Comparison of ENCODE assay signal across 8 cellular contexts in the genomic region with DNA sequence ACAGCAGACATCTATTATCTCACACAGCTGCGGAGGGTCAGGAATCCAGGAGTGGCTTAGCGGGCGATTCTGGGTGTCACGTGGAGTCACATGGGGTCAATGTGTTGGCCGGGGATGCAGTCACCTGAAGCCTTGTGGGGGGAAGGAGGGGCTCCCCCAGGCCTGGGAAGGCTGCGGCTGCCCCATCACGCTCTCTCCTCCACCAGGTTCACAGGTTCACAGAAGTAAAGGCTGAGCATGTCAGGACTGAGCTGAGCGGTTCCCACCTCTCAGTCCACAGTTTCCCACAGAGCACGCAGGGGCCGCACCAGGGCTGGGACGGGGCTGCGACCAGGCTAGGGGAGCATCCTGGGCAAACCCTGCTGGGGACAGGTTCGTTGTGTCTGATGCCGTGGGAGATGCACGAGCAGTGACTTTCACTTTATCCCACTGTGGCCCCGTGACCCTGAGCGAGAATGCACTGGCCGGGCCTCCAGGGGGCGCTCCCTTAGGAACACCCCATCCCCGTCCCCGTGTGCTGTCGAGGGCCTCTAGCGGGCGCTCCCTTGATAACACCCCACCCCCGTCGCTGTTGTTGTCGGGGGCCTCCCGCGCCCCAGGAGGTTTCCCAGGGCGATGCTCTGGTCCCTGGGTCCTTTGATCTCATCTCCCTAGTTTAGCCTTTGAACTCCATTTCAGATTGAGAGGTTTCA.
DNase-seq lines count a peak whose midpoint lies in the region; ATAC-seq and TF ChIP-seq lines count a peak whose summit lies in the region.

No MANE protein-coding gene starts in this region.

- dilution Hi-C loops in IMR-90 (cut with HindIII; ENCODE audit: low sequenced_read_pairs, unreplicated experiment), result no loop called here

- no peak overlapping the region for H4K91ac ChIP-seq in IMR-90 (ENCODE audit: insufficient read depth, low read depth, low read length)

- no peak overlapping the region for H2BK20ac ChIP-seq in IMR-90 (ENCODE audit: low read depth, low read length)

- peak overlapping the region; percentile 77 for H3K4me2 ChIP-seq in IMR-90 (ENCODE audit: low read depth, low read length)

- H3K4ac ChIP-seq in IMR-90 (ENCODE audit: low read depth, low read length), result no peak overlapping the region

- H2AK5ac ChIP-seq in IMR-90 (ENCODE audit: low read depth, low read length), result no peak overlapping the region

- no peak overlapping the region for H3K23ac ChIP-seq in IMR-90 (ENCODE audit: low read depth, low read length)

- no TSS peak for BruUV-seq in IMR-90 (replicated peaks; lab: Mats Ljungman, UMichigan)

- ATAC-seq in GM21526 (IDR thresholded peaks at IDR 0.05; ENCODE audit: low FRiP score, unreplicated experiment) (peak; percentile 61), IMR-90 (ENCODE audit: low read depth) (peak; percentile 99)

- peaks cover 12% of the 10 kb centered on the region for H3K9me1 ChIP-seq in IMR-90 (ENCODE audit: insufficient read depth, low read length)

- H3K27ac ChIP-seq in IMR-90 (ENCODE audit: insufficient read depth, low read length), result no peak overlapping the region
- peak overlapping the region in 4 of 21 experiments; percentile 3 to 53 (median 48) for H3K27ac ChIP-seq in skin epidermis

- CTCF ChIA-PET in IMR-90 (lab: Yijun Ruan, JAX), result no interaction called here

- no peak for TF ChIP-seq POLR2A in IMR-90 (IDR thresholded peaks at IDR 0.05; ENCODE audit: low read depth, low read length)

- peak overlapping the region in 1 of 2 experiments; percentile 40; a peak in 1 of 4 replicates for H4K8ac ChIP-seq in IMR-90 (ENCODE audit: low read depth in 2 of 2, low read length in 2 of 2)

- H3K79me1 ChIP-seq in IMR-90 (ENCODE audit: low read depth in 1 of 2, low read length in 2 of 2), result peaks cover 32 to 54% of the 10 kb centered on the region in 2 experiments

- 50% methylated on average over 7 of the region's 30 CpGs; no CpG with 5 or more reads in 1 of the 2 experiments for WGBS in IMR-90 (ENCODE audit: extremely low coverage in 2 of 2, insufficient read length in 1 of 2), 2 experiments

- intact Hi-C loops in IMR-90 (cut with micrococcal nuclease), result no loop called here

- H3K4me3 ChIP-seq in IMR-90 (ENCODE audit: insufficient read depth, low read depth, low read length) (peak overlapping the region; percentile 25; the same call in 1 of the 2 replicates), astrocyte of the cerebellum (ENCODE audit: low read depth, low read length) (no peak overlapping the region), skin epidermis (peak overlapping the region; percentile 12 to 37 (median 25))

- H3K27me3 ChIP-seq in IMR-90 (ENCODE audit: control insufficient read depth, insufficient read depth, low read length), result no peaks in the 10 kb centered on the region

- 0 out of 2 replicates have a peak overlapping the region, but pooled peaks have one; percentile 2 for H3K14ac ChIP-seq in IMR-90 (replicated peaks; ENCODE audit: low read depth, low read length)

- peak; percentile 75 for TF ChIP-seq RAD21 in IMR-90 (IDR thresholded peaks at IDR 0.05; ENCODE audit: low read length)

- peak overlapping the region; percentile 74 for H2AK9ac ChIP-seq in IMR-90 (replicated peaks; ENCODE audit: low read depth, low read length, poor library complexity)

- no peak overlapping the region for H4K5ac ChIP-seq in IMR-90 (ENCODE audit: low read depth, low read length)

- POLR2A ChIA-PET in IMR-90 (lab: Charles Lee; ENCODE audit: unreplicated experiment), result no interaction called here

- H2AFZ ChIP-seq in IMR-90 (replicated peaks; ENCODE audit: low read length, poor library complexity), result peak overlapping the region; percentile 70

- DNase-seq in EL, result peak; percentile 61
- DNase-seq in IMR-90, result peak; percentile 59
- DNase-seq in T-helper 2 cell, result peak; percentile 71 to 87 (median 84)
- DNase-seq in astrocyte of the cerebellum (ENCODE audit: low read depth), result no peak
- peak; percentile 28 for DNase-seq in iPS DF 19.7 (ENCODE audit: low read depth, low spot score)
- DNase-seq in T1000 (lab: John Stamatoyannopoulos, UW), result no peak

- no peak overlapping the region for H3K18ac ChIP-seq in IMR-90 (ENCODE audit: low read depth, low read length)

- H2BK5ac ChIP-seq in IMR-90 (ENCODE audit: low read depth, low read length, poor library complexity, severe bottlenecking), result no peak overlapping the region

- H3K4me1 ChIP-seq in IMR-90 (ENCODE audit: control insufficient read depth, insufficient read depth, low read length), result peaks cover 4% of the 10 kb centered on the region; the same call in 1 of the 2 replicates

- H3K56ac ChIP-seq in IMR-90 (ENCODE audit: extremely low read depth, insufficient read depth, low read length), result no peak overlapping the region

- no peak overlapping the region for H3K9ac ChIP-seq in IMR-90 (ENCODE audit: low read depth, low read length)

- peaks cover 52% of the 10 kb centered on the region for H4K20me1 ChIP-seq in IMR-90 (ENCODE audit: insufficient read depth, low read length)

- H2BK120ac ChIP-seq in IMR-90 (ENCODE audit: low read depth, low read length), result no peak overlapping the region

- no peak overlapping the region for H2BK15ac ChIP-seq in IMR-90 (ENCODE audit: low read depth, low read length)

- in situ Hi-C loops in IMR-90 (cut with MboI; ENCODE audit: low sequenced_read_pairs), result no loop called here
- in situ Hi-C loops in astrocyte of the cerebellum (cut with HindIII; ENCODE audit: low sequenced_read_pairs), result no loop called here

- H3K9me3 ChIP-seq in IMR-90 (ENCODE audit: control insufficient read depth, insufficient read depth, low read length), result no peaks in the 10 kb centered on the region

- peaks cover 5% of the 10 kb centered on the region for H3K36me3 ChIP-seq in IMR-90 (ENCODE audit: control insufficient read depth, insufficient read depth, low read length)

- TF ChIP-seq CTCF in IMR-90 (conservative IDR thresholded peaks at IDR 0.05; ENCODE audit: low read depth, low read length), result peak; percentile 99
- peak; percentile 93 for TF ChIP-seq CTCF in astrocyte of the cerebellum (IDR thresholded peaks at IDR 0.05; ENCODE audit: low read depth, low read length, missing control alignments)

TF ChIP-seq in IMR-90, 13 proteins besides CTCF, POLR2A, EP300 and RAD21:
- no peak for TF ChIP-seq MXI1 (IDR thresholded peaks at IDR 0.05; ENCODE audit: borderline replicate concordance, low read depth, low read length)
- TF ChIP-seq, protein P1, sequence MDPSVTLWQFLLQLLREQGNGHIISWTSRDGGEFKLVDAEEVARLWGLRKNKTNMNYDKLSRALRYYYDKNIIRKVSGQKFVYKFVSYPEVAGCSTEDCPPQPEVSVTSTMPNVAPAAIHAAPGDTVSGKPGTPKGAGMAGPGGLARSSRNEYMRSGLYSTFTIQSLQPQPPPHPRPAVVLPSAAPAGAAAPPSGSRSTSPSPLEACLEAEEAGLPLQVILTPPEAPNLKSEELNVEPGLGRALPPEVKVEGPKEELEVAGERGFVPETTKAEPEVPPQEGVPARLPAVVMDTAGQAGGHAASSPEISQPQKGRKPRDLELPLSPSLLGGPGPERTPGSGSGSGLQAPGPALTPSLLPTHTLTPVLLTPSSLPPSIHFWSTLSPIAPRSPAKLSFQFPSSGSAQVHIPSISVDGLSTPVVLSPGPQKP (IDR thresholded peaks at IDR 0.05; ENCODE audit: borderline replicate concordance, low read depth, low read length), result no peak
- no peak for TF ChIP-seq NFE2L2 (IDR thresholded peaks at IDR 0.05; ENCODE audit: low read depth, low read length)
- TF ChIP-seq RCOR1 (IDR thresholded peaks at IDR 0.05; ENCODE audit: insufficient replicate concordance, low read length), result no peak
- TF ChIP-seq MAFK (IDR thresholded peaks at IDR 0.05; ENCODE audit: low read depth, low read length), result no peak
- no peak for TF ChIP-seq CHD1 (IDR thresholded peaks at IDR 0.05; ENCODE audit: low read depth, low read length)
- TF ChIP-seq BHLHE40 (IDR thresholded peaks at IDR 0.05; ENCODE audit: low read depth, low read length), result no peak
- TF ChIP-seq CEBPB (IDR thresholded peaks at IDR 0.05; ENCODE audit: low read depth, low read length), result no peak
- TF ChIP-seq SMC3 (IDR thresholded peaks at IDR 0.05; ENCODE audit: low read depth, low read length), result peak; percentile 71
- TF ChIP-seq MAZ (IDR thresholded peaks at IDR 0.05; ENCODE audit: borderline replicate concordance, low read depth, low read length), result peak; percentile 83
- peak; percentile 69; the same call in 1 of the 2 replicates for TF ChIP-seq USF2 (IDR thresholded peaks at IDR 0.05; ENCODE audit: low read depth, low read length)
- TF ChIP-seq FOS (IDR thresholded peaks at IDR 0.05; ENCODE audit: low read depth, low read length), result no peak
- TF ChIP-seq RFX5 (IDR thresholded peaks at IDR 0.05; ENCODE audit: low read depth, low read length), result no peak

Comparison
In these comparisons a context has a peak if more than half of its experiments do, and no peak if none do; other contexts are left out.
1. DNase-seq: peak in EL (single experiment), IMR-90 (single experiment), T-helper 2 cell (5 of 5) and iPS DF 19.7 (single experiment); none in astrocyte of the cerebellum (single experiment) and T1000 (single experiment).